24 cellular contexts compared by ENCODE assay signal in the genomic region with DNA sequence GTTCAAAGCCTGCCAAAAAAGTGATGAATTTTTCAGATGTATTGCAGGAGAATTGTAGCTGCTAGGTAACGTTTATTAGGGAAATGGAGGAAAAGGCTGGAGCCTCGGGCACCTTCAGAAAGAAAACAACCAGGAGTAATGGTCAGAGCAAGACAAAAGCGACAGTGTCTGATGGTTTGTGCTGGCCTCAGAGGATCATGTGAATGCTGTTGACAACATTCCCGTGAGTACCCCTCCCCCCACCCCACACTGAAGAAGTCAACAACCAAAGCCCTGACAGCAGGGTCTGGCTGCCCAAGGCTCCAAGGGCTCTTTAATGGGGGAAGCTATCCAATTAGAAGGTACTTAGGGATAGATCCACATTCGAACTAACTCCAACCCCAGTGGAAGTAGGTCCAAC.
DNase-seq lines count a peak whose midpoint lies in the region; ATAC-seq and TF ChIP-seq lines count a peak whose summit lies in the region.
"Had no signal": no experiment of that assay in that cellular context is flagged by ENCODE, and none has a peak within 500 bp of the region (broad histone marks: within the 10 kb centered on the region; RNA-seq: fewer than 3 reads in every experiment).

No MANE protein-coding gene starts in this region.

- DNase-seq in AG10803 (ENCODE audit: low read depth), result peak; percentile 3
- no peak for DNase-seq in WTC11 (ENCODE audit: low spot score)
- peak in 34 of 51 donors; percentile 0 to 66 (median 14) for DNase-seq in hypothalamus (lab: John Stamatoyannopoulos, UW)
- peak; percentile 14 for DNase-seq in neuronal stem cell (ENCODE audit: low spot score)
- DNase-seq in SW480 (ENCODE audit: low spot score), result no peak
- no peak for DNase-seq in OCI-M2 (lab: John Stamatoyannopoulos, UW; ENCODE audit: unreplicated experiment)
- DNase-seq in cerebellar nuclear complex (lab: John Stamatoyannopoulos, UW), result no peak
- DNase-seq: activated CD8-positive, alpha-beta T cell treated with anti-CD3 and anti-CD28 coated beads, Interleukin-2, amount 10 ng/mL, durations not matched to agents 7 days and 5 days; activated naive CD8-positive, alpha-beta T cell treated with anti-CD3 and anti-CD28 coated beads, Interleukin-2, amount 50 U/mL, for 24 hours; CD8-positive, alpha-beta T cell; central memory CD4-positive, alpha-beta T cell; DND-41; immature natural killer cell; NCI-H1092 treated with DMSO at 0.1 percent for 48 hours; NCI-H774; RPMI8226; sigmoid colon; stimulated activated CD4-positive, alpha-beta T cell treated with anti-CD3 and anti-CD28 coated beads, Interleukin-4, amount 100 ng/mL, for 4 hours; T-helper 1 cell; upper lobe of right lung had no signal

- no CpG with 5 or more reads among the region's 5 CpGs for WGBS in neuronal stem cell (ENCODE audit: extremely low coverage in 2 of 2, insufficient read length in 2 of 2, insufficient replicate concordance in 1 of 2), 2 donors

- peaks cover 19% of the 10 kb centered on the region for H3K9me3 Mint-ChIP-seq in WTC11
- H3K9me3 Mint-ChIP-seq: activated T-helper 1 cell treated with anti-CD3 and anti-CD28 coated beads, Interleukin-12 subunit alpha, Interleukin-12 subunit beta, Interleukin-2, Interleukin-4 antibody, amounts not matched to agents 30 ng/mL and 10 ng/mL and 1 ng/mL, durations not matched to agents 14 hours and 24 hours and 36 hours had no signal

- H3K36me3 ChIP-seq in neuronal stem cell (replicated peaks in 1 of 2; ENCODE audit: control insufficient read depth in 2 of 2, insufficient read depth in 2 of 2, low read length in 2 of 2), result no peaks in the 10 kb centered on the region
- H3K36me3 ChIP-seq: neutrophil, sigmoid colon, upper lobe of right lung had no signal

- H3K27me3 ChIP-seq in neuronal stem cell (ENCODE audit: control insufficient read depth in 3 of 3, insufficient read depth in 3 of 3, low read depth in 1 of 3, low read length in 3 of 3), result no peaks in the 10 kb centered on the region
- H3K27me3 ChIP-seq: neutrophil, sigmoid colon, upper lobe of right lung had no signal

- H3K18ac ChIP-seq in neuronal stem cell (ENCODE audit: low read length), result peak overlapping the region; percentile 45

- CTCF ChIA-PET in WTC11 (lab: Charles Lee), result no interaction called here

- POLR2A ChIA-PET in WTC11 (lab: Charles Lee), result no interaction called here

- no peak overlapping the region for H2BK15ac ChIP-seq in neuronal stem cell (ENCODE audit: low read length)

- peaks cover 0 to 7% of the 10 kb centered on the region in 2 donors for H3K4me1 ChIP-seq in neuronal stem cell (ENCODE audit: control insufficient read depth in 2 of 2, insufficient read depth in 1 of 2, low read depth in 1 of 2, low read length in 2 of 2)
- H3K4me1 ChIP-seq: sigmoid colon, upper lobe of right lung had no signal

- no peak overlapping the region for H4K91ac ChIP-seq in neuronal stem cell (ENCODE audit: low read depth, low read length, poor library complexity)

- H2AK5ac ChIP-seq in neuronal stem cell (ENCODE audit: low read depth, low read length), result no peak overlapping the region

- H2BK12ac ChIP-seq in neuronal stem cell (ENCODE audit: low read length), result no peak overlapping the region

- no peak overlapping the region for H3K9ac ChIP-seq in neuronal stem cell (ENCODE audit: low read depth, low read length, poor library complexity)

- H3K9me3 ChIP-seq in neuronal stem cell (replicated peaks in 1 of 2; ENCODE audit: control insufficient read depth in 2 of 2, insufficient read depth in 1 of 2, low read depth in 1 of 2, low read length in 2 of 2), result peaks cover 0 to 5% of the 10 kb centered on the region in 2 donors
- H3K9me3 ChIP-seq: neutrophil, upper lobe of right lung had no signal

- no peak overlapping the region for H2BK5ac ChIP-seq in neuronal stem cell (ENCODE audit: low read length)

- no peak overlapping the region for H3K4me3 Mint-ChIP-seq in WTC11
- H3K4me3 Mint-ChIP-seq: activated CD8-positive, alpha-beta T cell treated with anti-CD3 and anti-CD28 coated beads, Interleukin-2, amount 10 ng/mL, durations not matched to agents 7 days and 5 days; activated naive CD8-positive, alpha-beta T cell treated with anti-CD3 and anti-CD28 coated beads, Interleukin-2, amount 50 U/mL, for 24 hours; activated T-helper 1 cell treated with anti-CD3 and anti-CD28 coated beads, Interleukin-12 subunit alpha, Interleukin-12 subunit beta, Interleukin-2, Interleukin-4 antibody, amounts not matched to agents 30 ng/mL and 10 ng/mL and 1 ng/mL, durations not matched to agents 14 hours and 24 hours and 36 hours; CD8-positive, alpha-beta T cell; immature natural killer cell had no signal

- TF ChIP-seq CTCF in AG10803 (conservative IDR thresholded peaks at IDR 0.05; ENCODE audit: low read length) (no peak), WTC11 (IDR thresholded peaks at IDR 0.05) (no peak)

- no peak overlapping the region for H3K4me3 ChIP-seq in AG10803 (ENCODE audit: low read length)
- H3K4me3 ChIP-seq in neuronal stem cell (ENCODE audit: low read length in 2 of 2), result no peak overlapping the region
- H3K4me3 ChIP-seq: K562, sigmoid colon, upper lobe of right lung had no signal

- H3K27ac ChIP-seq in neuronal stem cell (replicated peaks; ENCODE audit: low read length), result no peak overlapping the region
- H3K27ac ChIP-seq: neutrophil, sigmoid colon, upper lobe of right lung had no signal

- H3K4me1 Mint-ChIP-seq in WTC11, result peaks cover 25% of the 10 kb centered on the region
- H3K4me1 Mint-ChIP-seq: activated naive CD8-positive, alpha-beta T cell treated with anti-CD3 and anti-CD28 coated beads, Interleukin-2, amount 50 U/mL, for 24 hours; immature natural killer cell had no signal

- ATAC-seq in WTC11 (peak; percentile 65), HG03378 (IDR thresholded peaks at IDR 0.05; ENCODE audit: unreplicated experiment) (no peak)
- ATAC-seq: activated CD8-positive, alpha-beta T cell treated with anti-CD3 and anti-CD28 coated beads, Interleukin-2, amount 10 ng/mL, durations not matched to agents 7 days and 5 days; activated naive CD8-positive, alpha-beta T cell treated with anti-CD3 and anti-CD28 coated beads, Interleukin-2, amount 50 U/mL, for 24 hours; CD8-positive, alpha-beta T cell; K562; upper lobe of right lung had no signal

- H3K4me2 ChIP-seq in neuronal stem cell (ENCODE audit: insufficient read depth, low read length, poor library complexity, severe bottlenecking), result no peak overlapping the region

- no peaks in the 10 kb centered on the region for H3K79me1 ChIP-seq in neuronal stem cell (ENCODE audit: low read depth, low read length)

- no peak overlapping the region for H4K8ac ChIP-seq in neuronal stem cell (ENCODE audit: low read depth, low read length)

- no peak overlapping the region for H3K4ac ChIP-seq in neuronal stem cell (ENCODE audit: low read length)

- H3K23ac ChIP-seq in neuronal stem cell (ENCODE audit: low read depth, low read length, poor library complexity), result no peak overlapping the region

- H3K36me3 Mint-ChIP-seq in WTC11, result peaks cover 10% of the 10 kb centered on the region
- H3K36me3 Mint-ChIP-seq: CD8-positive, alpha-beta T cell; immature natural killer cell had no signal

- no peaks in the 10 kb centered on the region for H3K27me3 Mint-ChIP-seq in WTC11 (ENCODE audit: low read depth)
- H3K27me3 Mint-ChIP-seq: activated naive CD8-positive, alpha-beta T cell treated with anti-CD3 and anti-CD28 coated beads, Interleukin-2, amount 50 U/mL, for 24 hours had no signal

- H2AFZ ChIP-seq in neuronal stem cell (ENCODE audit: low read length), result peak overlapping the region; percentile 41

- H3K27ac Mint-ChIP-seq in WTC11, result peak overlapping the region; percentile 82
- H3K27ac Mint-ChIP-seq: activated CD8-positive, alpha-beta T cell treated with anti-CD3 and anti-CD28 coated beads, Interleukin-2, amount 10 ng/mL, durations not matched to agents 7 days and 5 days; activated naive CD8-positive, alpha-beta T cell treated with anti-CD3 and anti-CD28 coated beads, Interleukin-2, amount 50 U/mL, for 24 hours; activated T-helper 1 cell treated with anti-CD3 and anti-CD28 coated beads, Interleukin-12 subunit alpha, Interleukin-12 subunit beta, Interleukin-2, Interleukin-4 antibody, amounts not matched to agents 30 ng/mL and 10 ng/mL and 1 ng/mL, durations not matched to agents 14 hours and 24 hours and 36 hours; CD8-positive, alpha-beta T cell; immature natural killer cell had no signal

- H2BK120ac ChIP-seq in neuronal stem cell (ENCODE audit: low read depth, low read length), result no peak overlapping the region

- no peak overlapping the region for H3K14ac ChIP-seq in neuronal stem cell (ENCODE audit: low read length)

TF ChIP-seq in WTC11, 78 proteins besides CTCF, POLR2A, EP300 and RAD21 (continues in another document):
- TF ChIP-seq ZNF263 (CRISPR knock-in tag; IDR thresholded peaks at IDR 0.05; ENCODE audit: low read depth), result no peak
- TF ChIP-seq, protein P1, sequence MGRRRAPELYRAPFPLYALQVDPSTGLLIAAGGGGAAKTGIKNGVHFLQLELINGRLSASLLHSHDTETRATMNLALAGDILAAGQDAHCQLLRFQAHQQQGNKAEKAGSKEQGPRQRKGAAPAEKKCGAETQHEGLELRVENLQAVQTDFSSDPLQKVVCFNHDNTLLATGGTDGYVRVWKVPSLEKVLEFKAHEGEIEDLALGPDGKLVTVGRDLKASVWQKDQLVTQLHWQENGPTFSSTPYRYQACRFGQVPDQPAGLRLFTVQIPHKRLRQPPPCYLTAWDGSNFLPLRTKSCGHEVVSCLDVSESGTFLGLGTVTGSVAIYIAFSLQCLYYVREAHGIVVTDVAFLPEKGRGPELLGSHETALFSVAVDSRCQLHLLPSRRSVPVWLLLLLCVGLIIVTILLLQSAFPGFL (CRISPR knock-in tag; IDR thresholded peaks at IDR 0.05; ENCODE audit: borderline replicate concordance), result no peak
- no peak for TF ChIP-seq GTF2I (CRISPR knock-in tag; conservative IDR thresholded peaks at IDR 0.05)
- TF ChIP-seq, protein P2, sequence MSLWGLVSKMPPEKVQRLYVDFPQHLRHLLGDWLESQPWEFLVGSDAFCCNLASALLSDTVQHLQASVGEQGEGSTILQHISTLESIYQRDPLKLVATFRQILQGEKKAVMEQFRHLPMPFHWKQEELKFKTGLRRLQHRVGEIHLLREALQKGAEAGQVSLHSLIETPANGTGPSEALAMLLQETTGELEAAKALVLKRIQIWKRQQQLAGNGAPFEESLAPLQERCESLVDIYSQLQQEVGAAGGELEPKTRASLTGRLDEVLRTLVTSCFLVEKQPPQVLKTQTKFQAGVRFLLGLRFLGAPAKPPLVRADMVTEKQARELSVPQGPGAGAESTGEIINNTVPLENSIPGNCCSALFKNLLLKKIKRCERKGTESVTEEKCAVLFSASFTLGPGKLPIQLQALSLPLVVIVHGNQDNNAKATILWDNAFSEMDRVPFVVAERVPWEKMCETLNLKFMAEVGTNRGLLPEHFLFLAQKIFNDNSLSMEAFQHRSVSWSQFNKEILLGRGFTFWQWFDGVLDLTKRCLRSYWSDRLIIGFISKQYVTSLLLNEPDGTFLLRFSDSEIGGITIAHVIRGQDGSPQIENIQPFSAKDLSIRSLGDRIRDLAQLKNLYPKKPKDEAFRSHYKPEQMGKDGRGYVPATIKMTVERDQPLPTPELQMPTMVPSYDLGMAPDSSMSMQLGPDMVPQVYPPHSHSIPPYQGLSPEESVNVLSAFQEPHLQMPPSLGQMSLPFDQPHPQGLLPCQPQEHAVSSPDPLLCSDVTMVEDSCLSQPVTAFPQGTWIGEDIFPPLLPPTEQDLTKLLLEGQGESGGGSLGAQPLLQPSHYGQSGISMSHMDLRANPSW (CRISPR knock-in tag; conservative IDR thresholded peaks at IDR 0.05; ENCODE audit: low read depth), result no peak
- TF ChIP-seq TEAD4 (CRISPR knock-in tag; IDR thresholded peaks at IDR 0.05), result no peak

Comparison
In these comparisons a context has a peak if more than half of its experiments do, and no peak if none do; other contexts are left out.
1. DNase-seq: peak in AG10803 (single experiment), hypothalamus (34 of 51) and neuronal stem cell (single experiment); none in WTC11 (single experiment), SW480 (single experiment), OCI-M2 (single experiment) and cerebellar nuclear complex (0 of 2).